In genomic region chr7:17939111-17939669, GRCh38 we compare ENCODE assay signal across 8 cellular contexts. TPM values are rescaled to one million over a fixed set of nuclear protein-coding genes. Genes with fewer than 3 reads are reported as not detected.
A peak's percentile ranks its signal among the peaks of the same experiment; 100 is the strongest.
DNase-seq lines count a peak whose midpoint lies in the region; ATAC-seq and TF ChIP-seq lines count a peak whose summit lies in the region.

No MANE protein-coding gene starts in this region.

- no peaks in the 10 kb centered on the region for H3K9me3 Mint-ChIP-seq in activated CD4-positive, alpha-beta memory T cell treated with anti-CD3 and anti-CD28 coated beads for 36 hours

- no peak overlapping the region for H3K4me3 ChIP-seq in KMS-11 (IDR thresholded peaks at IDR 0.05; ENCODE audit: insufficient read depth, low read depth, low read length)
- peak overlapping the region; percentile 96 for H3K4me3 ChIP-seq in rectal smooth muscle tissue (ENCODE audit: low read length)

- DNase-seq in DMS114 treated with DMSO at 0.1 percent for 48 hours (lab: John Stamatoyannopoulos, UW; ENCODE audit: unreplicated experiment), result peak; percentile 18
- no peak for DNase-seq in activated CD4-positive, alpha-beta memory T cell treated with anti-CD3 and anti-CD28 coated beads for 36 hours
- DNase-seq in globus pallidus (ENCODE audit: low spot score), result peak; percentile 33
- DNase-seq in OCI-M2 (lab: John Stamatoyannopoulos, UW; ENCODE audit: unreplicated experiment), result no peak

- H3K4me1 Mint-ChIP-seq in activated CD4-positive, alpha-beta memory T cell treated with anti-CD3 and anti-CD28 coated beads for 36 hours (ENCODE audit: low read depth), result peaks cover 51% of the 10 kb centered on the region

- H2AFZ ChIP-seq in KMS-11 (ENCODE audit: low read depth), result peak overlapping the region; percentile 95

- POLR2A ChIA-PET in activated CD4-positive, alpha-beta memory T cell treated with anti-CD3 and anti-CD28 coated beads for 36 hours (lab: Charles Lee), result interaction anchor here (1.8 kb wide), 1 partner anchor 13 kb away, joined by 6 read pairs; no protein-coding TSS in a partner anchor

- CTCF ChIA-PET in activated CD4-positive, alpha-beta memory T cell treated with anti-CD3 and anti-CD28 coated beads for 36 hours (lab: Charles Lee), result no interaction called here

- H3K27me3 ChIP-seq in KMS-11 (ENCODE audit: insufficient read depth, low read depth), result no peaks in the 10 kb centered on the region
- no peaks in the 10 kb centered on the region for H3K27me3 ChIP-seq in rectal smooth muscle tissue (ENCODE audit: control insufficient read depth, insufficient read depth, low read length)

- ATAC-seq in GM18909 (IDR thresholded peaks at IDR 0.05; ENCODE audit: poor library complexity, unreplicated experiment) (no peak), HG03439 (IDR thresholded peaks at IDR 0.05; ENCODE audit: unreplicated experiment) (no peak)

- H3K27me3 Mint-ChIP-seq in activated CD4-positive, alpha-beta memory T cell treated with anti-CD3 and anti-CD28 coated beads for 36 hours, result no peaks in the 10 kb centered on the region

- peak overlapping the region; percentile 98 for H3K4me3 Mint-ChIP-seq in activated CD4-positive, alpha-beta memory T cell treated with anti-CD3 and anti-CD28 coated beads for 36 hours

- H3K36me3 ChIP-seq in KMS-11 (ENCODE audit: insufficient read depth) (no peaks in the 10 kb centered on the region), rectal smooth muscle tissue (ENCODE audit: control insufficient read depth, insufficient read depth, low read length) (no peaks in the 10 kb centered on the region)

- H3K9ac ChIP-seq in KMS-11 (peak overlapping the region; percentile 98; the same call in 1 of the 2 replicates), rectal smooth muscle tissue (ENCODE audit: low read length) (peak overlapping the region; percentile 91)

- TF ChIP-seq CTCF in KMS-11 (conservative IDR thresholded peaks at IDR 0.05; ENCODE audit: low read depth, low read length), result no peak

- H3K36me3 Mint-ChIP-seq in activated CD4-positive, alpha-beta memory T cell treated with anti-CD3 and anti-CD28 coated beads for 36 hours, result peaks cover 6% of the 10 kb centered on the region

- H3K4me2 ChIP-seq in KMS-11, result peak overlapping the region; percentile 66

- H3K27ac ChIP-seq in KMS-11 (peak overlapping the region; percentile 91; the same call in 1 of the 2 replicates), rectal smooth muscle tissue (ENCODE audit: low read depth, low read length) (peak overlapping the region; percentile 86)

- H3K27ac Mint-ChIP-seq in activated CD4-positive, alpha-beta memory T cell treated with anti-CD3 and anti-CD28 coated beads for 36 hours, result peak overlapping the region; percentile 94

- peaks cover 45% of the 10 kb centered on the region for H3K4me1 ChIP-seq in KMS-11 (ENCODE audit: low read depth, poor library complexity, severe bottlenecking)
- peaks cover 12% of the 10 kb centered on the region for H3K4me1 ChIP-seq in rectal smooth muscle tissue (ENCODE audit: control insufficient read depth, insufficient read depth, low read length)

- intact Hi-C loops in activated CD4-positive, alpha-beta memory T cell treated with anti-CD3 and anti-CD28 coated beads for 36 hours (cut with micrococcal nuclease), result loop anchor here (5.0 kb wide), 1 partner anchor 642 kb away; the partner anchor contains the start of gene AHR

- peaks cover 59% of the 10 kb centered on the region for H3K79me2 ChIP-seq in KMS-11 (ENCODE audit: insufficient read depth, low read depth)

- H4K20me1 ChIP-seq in KMS-11 (ENCODE audit: insufficient read depth), result no peaks in the 10 kb centered on the region

RNA-seq across cellular contexts. Expression of gene SNX13, which starts 1.1 kb away (rescaled TPM):
- total RNA-seq in activated CD4-positive, alpha-beta memory T cell treated with anti-CD3 and anti-CD28 coated beads for 36 hours, result 10 to 100 TPM; 18.6 to 19.8 TPM

Comparison
In these comparisons a context has a peak if more than half of its experiments do, and no peak if none do; other contexts are left out.
1. DNase-seq: peak in DMS114 treated with DMSO at 0.1 percent for 48 hours (single experiment) and globus pallidus (single experiment); none in activated CD4-positive, alpha-beta memory T cell treated with anti-CD3 and anti-CD28 coated beads for 36 hours (single experiment) and OCI-M2 (single experiment).